In genomic region chr3:156680243-156680930, GRCh38 we compare ENCODE assay signal across 1 cellular context.
TF ChIP-seq lines count a peak whose summit lies in the region.

No MANE protein-coding gene starts in this region.

TF ChIP-seq in SK-N-SH treated with all-trans-retinoic acid at 6 μM for 48 hours, 23 proteins besides CTCF, POLR2A, EP300 and RAD21 (continued from another document):
- no peak for TF ChIP-seq TOX (CRISPR knock-in tag; IDR thresholded peaks at IDR 0.05; ENCODE audit: borderline replicate concordance)
